ENCODE assay signal across 8 cellular contexts in genomic region chr2:72825271-72826155, GRCh38. TPM values are rescaled to one million over a fixed set of nuclear protein-coding genes. Genes with fewer than 3 reads are reported as not detected.
A peak's percentile ranks its signal among the peaks of the same experiment; 100 is the strongest.
DNase-seq lines count a peak whose midpoint lies in the region; ATAC-seq and TF ChIP-seq lines count a peak whose summit lies in the region.

Gene EXOC6B, minus strand, starts transcription at chr2:72826033.

- intact Hi-C loops in dorsolateral prefrontal cortex (cut with DNase I) = loop anchor here in 1 of 2 donors (5.0 to 10.0 kb wide), 2 partner anchors 37 to 59 kb away; partner anchors contain the start of gene SPR

- no peaks in the 10 kb centered on the region for H3K9me3 ChIP-seq in BE2C
- H3K9me3 ChIP-seq in liver (ENCODE audit: control insufficient read depth in 4 of 4, low read length in 3 of 4) = no peaks in the 10 kb centered on the region

- H3K4me1 ChIP-seq in BE2C = no peaks in the 10 kb centered on the region
- peaks cover 0 to 6% (median 5%) of the 10 kb centered on the region in 4 donors for H3K4me1 ChIP-seq in liver (ENCODE audit: control insufficient read depth in 4 of 4, insufficient read depth in 4 of 4, low read length in 3 of 4)

- H3K36me3 ChIP-seq in BE2C (no peaks in the 10 kb centered on the region), liver (ENCODE audit: control insufficient read depth in 4 of 4, insufficient read depth in 3 of 4, low read depth in 1 of 4, low read length in 3 of 4) (no peaks in the 10 kb centered on the region)

- H3K27me3 ChIP-seq in BE2C (no peaks in the 10 kb centered on the region; the same call in 1 of the 2 replicates), dorsolateral prefrontal cortex (no peaks in the 10 kb centered on the region), liver (ENCODE audit: control insufficient read depth in 4 of 4, insufficient read depth in 4 of 4, low read length in 3 of 4) (no peaks in the 10 kb centered on the region)

- H3K4me3 ChIP-seq in BE2C (ENCODE audit: low read depth, low read length) (peak within 1 kb of the TSS; percentile 62), dorsolateral prefrontal cortex (peak within 1 kb of the TSS; percentile 67 to 99 (median 93)), liver (ENCODE audit: low read depth in 1 of 3, low read length in 3 of 3) (peak within 1 kb of the TSS; percentile 83 to 86 (median 86))

- TF ChIP-seq CTCF in BE2C (IDR thresholded peaks at IDR 0.05; ENCODE audit: low read depth, low read length) (no peak), dorsolateral prefrontal cortex (IDR thresholded peaks at IDR 0.05 in 54 of 56, conservative IDR thresholded peaks at IDR 0.05 in 2 of 56; ENCODE audit: low read depth in 1 of 56, partially characterized antibody in 56 of 56) (peak in 51 of 56 donors; percentile 11 to 73 (median 48)), liver (IDR thresholded peaks at IDR 0.05; ENCODE audit: low read depth, low read length, missing input control) (no peak)

- H3K9ac ChIP-seq in liver (ENCODE audit: low read depth in 1 of 2, low read length in 2 of 2) = peak within 1 kb of the TSS in 1 of 2 donors; percentile 60

- no peak for TF ChIP-seq RAD21 in liver (IDR thresholded peaks at IDR 0.05)

- DNase-seq in BE2C (peak; percentile 84), NCI-H526 treated with DMSO at 0.1 percent for 48 hours (lab: John Stamatoyannopoulos, UW) (peak; percentile 74), dorsolateral prefrontal cortex (peak; percentile 90 to 97 (median 96))
- DNase-seq in activated CD4-positive, alpha-beta T cell treated with anti-CD3 and anti-CD28 coated beads, Interleukin-2, amount 50 U/mL, for 4 hours = peak; percentile 85 to 86
- DNase-seq in stimulated activated CD4-positive, alpha-beta T cell treated with anti-CD3 and anti-CD28 coated beads, Interleukin-4, amount 100 ng/mL, for 1 hour = peak; percentile 91

- ATAC-seq in GM19328 (IDR thresholded peaks at IDR 0.05; ENCODE audit: unreplicated experiment) (peak; percentile 87), HG03469 (IDR thresholded peaks at IDR 0.05; ENCODE audit: unreplicated experiment) (peak; percentile 89)

- H3K27ac ChIP-seq in dorsolateral prefrontal cortex (peak within 1 kb of the TSS in 58 of 59 donors; percentile 35 to 93 (median 83)), liver (ENCODE audit: low read depth in 1 of 2, low read length in 2 of 2) (peak within 1 kb of the TSS; percentile 59 to 72)

- under 1% methylated on average over 70 of the region's 70 CpGs for WGBS in liver

TF ChIP-seq in liver, 16 proteins besides CTCF, POLR2A, EP300 and RAD21:
- peak; percentile 73 for TF ChIP-seq YY1 (IDR thresholded peaks at IDR 0.05)
- TF ChIP-seq SP1 (IDR thresholded peaks at IDR 0.05) = peak; percentile 57
- no peak for TF ChIP-seq RXRA (IDR thresholded peaks at IDR 0.05)

RNA-seq across cellular contexts. Expression of gene EXOC6B, which starts in this region (rescaled TPM):
- polyA plus RNA-seq in BE2C (2012; ENCODE audit: insufficient read depth, insufficient read length, low read depth) = 1.4 TPM
- total RNA-seq in dorsolateral prefrontal cortex = 100 to 1,000 TPM; 102 to 181 (median 132) TPM
- total RNA-seq in liver = 1 to 10 TPM; 8.7 to 9.5 TPM
- 1 to 10 TPM; 1.7 to 2.3 TPM for polyA plus RNA-seq in liver

Comparison
In these comparisons a context has a peak if more than half of its experiments do, and no peak if none do; other contexts are left out.
1. Peak in every context shown above with its lines: DNase-seq, ATAC-seq, H3K4me3 ChIP-seq and H3K27ac ChIP-seq.
2. RNA of gene EXOC6B (total RNA-seq): 102 to 181 TPM in dorsolateral prefrontal cortex; 8.7 to 9.5 TPM in liver; every median in the first group is over 4 times any median in the second.
3. CTCF ChIP-seq: peak in dorsolateral prefrontal cortex (51 of 56); none in BE2C (single experiment) and liver (single experiment).